ENCODE assay signal across 13 cellular contexts in the genomic region with DNA sequence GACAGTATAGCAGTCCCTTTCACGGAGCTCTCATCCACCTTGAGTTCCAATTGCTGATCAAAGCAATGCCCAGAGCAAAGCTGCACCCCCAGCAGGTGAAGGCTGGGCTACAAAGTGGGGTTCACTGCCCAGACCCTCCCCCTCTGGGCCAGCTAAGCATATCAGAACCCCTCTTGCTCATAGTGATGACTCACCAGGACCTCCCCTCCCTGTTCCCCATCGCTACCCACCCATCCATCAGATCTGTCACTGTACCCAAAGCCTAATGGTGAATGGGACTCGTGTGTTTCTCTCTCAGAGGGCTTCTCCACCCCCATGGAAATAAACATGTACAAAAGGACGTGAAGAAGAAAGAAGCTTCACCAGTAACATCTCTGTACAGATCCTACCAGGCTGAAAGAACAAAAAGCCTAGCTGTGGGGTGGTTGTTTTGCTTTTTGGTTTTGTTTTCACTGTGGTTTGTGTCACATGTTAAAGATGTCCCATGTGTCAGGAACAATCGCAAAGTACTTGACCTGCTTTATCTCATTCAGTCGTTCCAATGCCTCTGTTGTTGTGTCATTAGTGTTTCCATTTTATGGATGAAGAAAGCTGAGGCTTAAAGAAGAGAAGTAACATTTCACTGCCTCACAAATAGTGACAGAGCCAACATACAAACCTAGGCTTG.
DNase-seq lines count a peak whose midpoint lies in the region; ATAC-seq and TF ChIP-seq lines count a peak whose summit lies in the region.
"Had no signal": no experiment of that assay in that cellular context is flagged by ENCODE, and none has a peak within 500 bp of the region (broad histone marks: within the 10 kb centered on the region; RNA-seq: fewer than 3 reads in every experiment).

No MANE protein-coding gene starts in this region.

- H3K27me3 Mint-ChIP-seq in T-cell = peaks cover 3 to 4% of the 10 kb centered on the region in 2 donors
- no peaks in the 10 kb centered on the region for H3K27me3 Mint-ChIP-seq in naive B cell

- H3K4me3 Mint-ChIP-seq in T-cell (peak overlapping the region; percentile 63 to 81 (median 72)), naive B cell (peak overlapping the region; percentile 53 to 93 (median 84))
- H3K4me3 Mint-ChIP-seq: mesothelial cell of epicardium had no signal

- H3K27ac Mint-ChIP-seq in T-cell = peak overlapping the region; percentile 80 to 91
- H3K27ac Mint-ChIP-seq in naive B cell = peak overlapping the region; percentile 94 to 99 (median 98)
- H3K27ac Mint-ChIP-seq: mesothelial cell of epicardium had no signal

- DNase-seq in T-cell = peak in 8 of 34 experiments; percentile 9 to 58 (median 12)
- peak; percentile 54 for DNase-seq in naive B cell
- DNase-seq in SW 1271 (lab: John Stamatoyannopoulos, UW) = no peak
- DNase-seq in NCI-H2227 treated with DMSO at 0.1 percent for 48 hours (lab: John Stamatoyannopoulos, UW) = no peak
- DNase-seq: activated CD8-positive, alpha-beta memory T cell treated with anti-CD3 and anti-CD28 coated beads, Interleukin-2, amount 50 U/mL, for 48 hours; DMS79 treated with DMSO at 0.1 percent for 48 hours; NCI-H524 had no signal

- no peak for TF ChIP-seq POLR2A in GM18505 (IDR thresholded peaks at IDR 0.05; ENCODE audit: borderline replicate concordance, extremely low read depth, insufficient read depth, insufficient read length)

- H3K4me1 Mint-ChIP-seq in T-cell (peaks cover 49 to 69% (median 67%) of the 10 kb centered on the region in 3 donors), naive B cell (peaks cover 81 to 97% (median 93%) of the 10 kb centered on the region in 3 donors)

- H3K36me3 Mint-ChIP-seq in T-cell (no peaks in the 10 kb centered on the region), naive B cell (no peaks in the 10 kb centered on the region)
- H3K36me3 Mint-ChIP-seq: mesothelial cell of epicardium had no signal

- H3K9me3 Mint-ChIP-seq in T-cell (no peaks in the 10 kb centered on the region), naive B cell (peaks cover 0 to 3% (median 0%) of the 10 kb centered on the region in 7 donors)
- H3K9me3 Mint-ChIP-seq: mesothelial cell of epicardium had no signal

- POLR2A ChIA-PET in T-cell (lab: Charles Lee) = interaction anchor here (0.5 to 0.6 kb wide), 3 partner anchors 24 to 365 kb away, joined by 3 to 5 read pairs (median 4); no protein-coding TSS in a partner anchor

- ATAC-seq in GM18505 (IDR thresholded peaks at IDR 0.05; ENCODE audit: unreplicated experiment) = peak; percentile 57
- ATAC-seq in HG02588 (IDR thresholded peaks at IDR 0.05; ENCODE audit: unreplicated experiment) = peak; percentile 52
- ATAC-seq in T-cell (replicated peaks in 1 of 4) = peak; percentile 53 to 71 (median 64)
- peak; percentile 51 to 53 for ATAC-seq in naive B cell (ENCODE audit: low read depth in 2 of 2)
- ATAC-seq in HG03097 (IDR thresholded peaks at IDR 0.05; ENCODE audit: low FRiP score, unreplicated experiment) = no peak
- ATAC-seq in GM18858 (IDR thresholded peaks at IDR 0.05; ENCODE audit: unreplicated experiment) = no peak
- ATAC-seq: SK-N-SH treated with all-trans-retinoic acid at 6 μM for 48 hours had no signal

- CTCF ChIA-PET in T-cell (lab: Charles Lee) = interaction anchor here in 1 of 2 donors (0.7 to 1.0 kb wide), 2 partner anchors 25 to 709 kb away, joined by 3 to 4 read pairs; no protein-coding TSS in a partner anchor

Comparison
In these comparisons a context has a peak if more than half of its experiments do, and no peak if none do; other contexts are left out.
1. ATAC-seq: peak in GM18505 (single experiment), HG02588 (single experiment), T-cell (4 of 4) and naive B cell (2 of 2); none in HG03097 (single experiment) and GM18858 (single experiment).